1 cellular context compared by ENCODE assay signal in genomic region chr10:86661161-86662025, GRCh38.
TF ChIP-seq lines count a peak whose summit lies in the region.

No MANE protein-coding gene starts in this region.

TF ChIP-seq in SK-N-SH, 30 proteins besides CTCF, POLR2A, EP300 and RAD21:
- TF ChIP-seq SMC3 (IDR thresholded peaks at IDR 0.05; ENCODE audit: low read depth, low read length) = peak; percentile 27; the same call in 1 of the 2 replicates
- TF ChIP-seq EZH2phosphoT487 (IDR thresholded peaks at IDR 0.05; ENCODE audit: borderline replicate concordance, low read depth) = no peak
